In the genomic region with DNA sequence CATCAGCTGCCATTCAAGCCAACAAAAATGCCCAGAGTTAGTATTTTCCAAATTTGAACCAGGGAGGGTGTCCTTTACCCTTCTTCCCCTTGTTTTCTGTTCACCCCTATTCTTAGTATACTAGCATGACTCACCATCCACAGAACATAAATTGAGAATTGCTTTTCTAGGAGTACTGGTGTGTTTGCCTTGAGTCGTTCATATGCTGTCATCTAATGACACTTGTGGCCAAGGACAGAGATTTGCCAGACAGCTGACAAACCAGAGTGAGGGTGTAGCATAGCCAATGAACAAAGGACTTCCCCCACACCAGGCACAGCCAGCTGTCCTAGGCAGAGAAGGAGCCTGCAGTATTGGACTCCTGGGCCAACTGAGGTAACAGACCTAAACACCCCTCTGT, we compare ENCODE assay signal across 2 cellular contexts.
TF ChIP-seq lines count a peak whose summit lies in the region.

No MANE protein-coding gene starts in this region.

TF ChIP-seq in HCT116, 20 proteins besides CTCF, POLR2A, EP300 and RAD21 (continued from another document):
- TF ChIP-seq, protein P1, sequence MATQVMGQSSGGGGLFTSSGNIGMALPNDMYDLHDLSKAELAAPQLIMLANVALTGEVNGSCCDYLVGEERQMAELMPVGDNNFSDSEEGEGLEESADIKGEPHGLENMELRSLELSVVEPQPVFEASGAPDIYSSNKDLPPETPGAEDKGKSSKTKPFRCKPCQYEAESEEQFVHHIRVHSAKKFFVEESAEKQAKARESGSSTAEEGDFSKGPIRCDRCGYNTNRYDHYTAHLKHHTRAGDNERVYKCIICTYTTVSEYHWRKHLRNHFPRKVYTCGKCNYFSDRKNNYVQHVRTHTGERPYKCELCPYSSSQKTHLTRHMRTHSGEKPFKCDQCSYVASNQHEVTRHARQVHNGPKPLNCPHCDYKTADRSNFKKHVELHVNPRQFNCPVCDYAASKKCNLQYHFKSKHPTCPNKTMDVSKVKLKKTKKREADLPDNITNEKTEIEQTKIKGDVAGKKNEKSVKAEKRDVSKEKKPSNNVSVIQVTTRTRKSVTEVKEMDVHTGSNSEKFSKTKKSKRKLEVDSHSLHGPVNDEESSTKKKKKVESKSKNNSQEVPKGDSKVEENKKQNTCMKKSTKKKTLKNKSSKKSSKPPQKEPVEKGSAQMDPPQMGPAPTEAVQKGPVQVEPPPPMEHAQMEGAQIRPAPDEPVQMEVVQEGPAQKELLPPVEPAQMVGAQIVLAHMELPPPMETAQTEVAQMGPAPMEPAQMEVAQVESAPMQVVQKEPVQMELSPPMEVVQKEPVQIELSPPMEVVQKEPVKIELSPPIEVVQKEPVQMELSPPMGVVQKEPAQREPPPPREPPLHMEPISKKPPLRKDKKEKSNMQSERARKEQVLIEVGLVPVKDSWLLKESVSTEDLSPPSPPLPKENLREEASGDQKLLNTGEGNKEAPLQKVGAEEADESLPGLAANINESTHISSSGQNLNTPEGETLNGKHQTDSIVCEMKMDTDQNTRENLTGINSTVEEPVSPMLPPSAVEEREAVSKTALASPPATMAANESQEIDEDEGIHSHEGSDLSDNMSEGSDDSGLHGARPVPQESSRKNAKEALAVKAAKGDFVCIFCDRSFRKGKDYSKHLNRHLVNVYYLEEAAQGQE (IDR thresholded peaks at IDR 0.05; ENCODE audit: low read depth): no peak
- no peak for TF ChIP-seq SP1 (IDR thresholded peaks at IDR 0.05; ENCODE audit: low read depth)
- no peak for TF ChIP-seq CEBPB (IDR thresholded peaks at IDR 0.05; ENCODE audit: low read depth)
- TF ChIP-seq, protein P2, sequence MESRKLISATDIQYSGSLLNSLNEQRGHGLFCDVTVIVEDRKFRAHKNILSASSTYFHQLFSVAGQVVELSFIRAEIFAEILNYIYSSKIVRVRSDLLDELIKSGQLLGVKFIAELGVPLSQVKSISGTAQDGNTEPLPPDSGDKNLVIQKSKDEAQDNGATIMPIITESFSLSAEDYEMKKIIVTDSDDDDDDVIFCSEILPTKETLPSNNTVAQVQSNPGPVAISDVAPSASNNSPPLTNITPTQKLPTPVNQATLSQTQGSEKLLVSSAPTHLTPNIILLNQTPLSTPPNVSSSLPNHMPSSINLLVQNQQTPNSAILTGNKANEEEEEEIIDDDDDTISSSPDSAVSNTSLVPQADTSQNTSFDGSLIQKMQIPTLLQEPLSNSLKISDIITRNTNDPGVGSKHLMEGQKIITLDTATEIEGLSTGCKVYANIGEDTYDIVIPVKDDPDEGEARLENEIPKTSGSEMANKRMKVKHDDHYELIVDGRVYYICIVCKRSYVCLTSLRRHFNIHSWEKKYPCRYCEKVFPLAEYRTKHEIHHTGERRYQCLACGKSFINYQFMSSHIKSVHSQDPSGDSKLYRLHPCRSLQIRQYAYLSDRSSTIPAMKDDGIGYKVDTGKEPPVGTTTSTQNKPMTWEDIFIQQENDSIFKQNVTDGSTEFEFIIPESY (IDR thresholded peaks at IDR 0.05; ENCODE audit: extremely low read depth, insufficient replicate concordance, low read length): no peak
- TF ChIP-seq, protein P3, sequence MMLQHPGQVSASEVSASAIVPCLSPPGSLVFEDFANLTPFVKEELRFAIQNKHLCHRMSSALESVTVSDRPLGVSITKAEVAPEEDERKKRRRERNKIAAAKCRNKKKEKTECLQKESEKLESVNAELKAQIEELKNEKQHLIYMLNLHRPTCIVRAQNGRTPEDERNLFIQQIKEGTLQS (IDR thresholded peaks at IDR 0.05): no peak
- TF ChIP-seq TCF7L2 (IDR thresholded peaks at IDR 0.05; ENCODE audit: borderline replicate concordance, extremely low read depth, insufficient read depth, insufficient read length): no peak
- no peak for TF ChIP-seq POLR2AphosphoS5 (IDR thresholded peaks at IDR 0.05; ENCODE audit: low read depth, low read length)
- TF ChIP-seq ZFX (IDR thresholded peaks at IDR 0.05): no peak
- no peak for TF ChIP-seq EZH2 (IDR thresholded peaks at IDR 0.05)

TF ChIP-seq in SK-N-SH, 30 proteins besides CTCF, POLR2A, EP300 and RAD21 (continued from another document):
- TF ChIP-seq, protein P2 (IDR thresholded peaks at IDR 0.05; ENCODE audit: borderline replicate concordance, low read depth): no peak
- TF ChIP-seq JUND (IDR thresholded peaks at IDR 0.05) (peak; percentile 40), FOSL2 (IDR thresholded peaks at IDR 0.05; ENCODE audit: borderline replicate concordance, low read depth) (0 out of 2 replicates have a peak, but pooled peaks have one; percentile 35), TEAD4 (IDR thresholded peaks at IDR 0.05; ENCODE audit: borderline replicate concordance, insufficient read depth) (no peak)
